ENCODE assay signal across 1 cellular context in the genomic region with DNA sequence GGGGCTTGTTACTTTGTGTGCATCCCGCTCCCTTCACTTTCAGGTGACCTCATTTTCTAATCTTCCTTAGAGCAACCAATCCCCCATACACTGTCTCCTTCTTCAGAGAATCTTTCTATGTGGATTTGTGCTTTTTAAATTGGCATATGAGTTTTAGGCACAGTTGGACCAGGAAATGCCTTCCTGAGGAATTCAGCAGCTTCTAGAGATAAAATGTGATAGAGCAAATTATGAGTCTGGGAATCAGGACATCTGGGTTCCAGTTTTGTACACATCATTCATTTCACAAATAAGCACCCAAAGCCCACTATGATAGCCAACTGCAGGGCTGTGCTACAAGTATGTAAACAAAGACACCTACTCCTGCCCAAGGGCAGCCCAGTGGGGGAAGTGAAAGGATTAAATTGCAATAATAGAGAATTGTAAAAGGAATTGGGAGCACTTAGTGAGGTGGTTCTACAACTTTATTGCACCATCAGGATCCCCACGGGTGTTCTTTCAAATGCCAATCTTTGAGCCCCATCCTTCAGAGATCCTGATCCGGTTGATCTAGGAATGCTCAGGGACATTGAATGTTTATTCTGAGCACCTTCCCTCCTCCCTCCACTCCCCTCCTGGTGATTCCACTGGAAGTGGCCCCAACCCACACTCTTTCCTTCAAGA.
TF ChIP-seq lines count a peak whose summit lies in the region.

No MANE protein-coding gene starts in this region.

TF ChIP-seq in HEK293, 187 proteins besides CTCF, POLR2A, EP300 and RAD21 (continued from another document and continues in another):
- TF ChIP-seq ZNF791 (tag by site-specific recombination; IDR thresholded peaks at IDR 0.05) (no peak), ZBTB48 (tag by site-specific recombination; IDR thresholded peaks at IDR 0.05) (no peak), ZNF274 (IDR thresholded peaks at IDR 0.05; ENCODE audit: low read length) (no peak), ZNF274 (tag by site-specific recombination; IDR thresholded peaks at IDR 0.05; ENCODE audit: borderline replicate concordance) (no peak), GLIS1 (tag by site-specific recombination; IDR thresholded peaks at IDR 0.05) (peak; percentile 92), ZNF777 (tag by site-specific recombination; IDR thresholded peaks at IDR 0.05; ENCODE audit: borderline replicate concordance) (no peak), GLIS2 (tag by site-specific recombination; IDR thresholded peaks at IDR 0.05) (no peak), ZNF174 (tag by site-specific recombination; IDR thresholded peaks at IDR 0.05) (no peak), ZNF768 (tag by site-specific recombination; IDR thresholded peaks at IDR 0.05) (no peak), ZBTB17 (tag by site-specific recombination; IDR thresholded peaks at IDR 0.05) (peak; percentile 51; the same call in 1 of the 2 replicates), ZBTB10 (tag by site-specific recombination; IDR thresholded peaks at IDR 0.05) (no peak), ZNF561 (tag by site-specific recombination; IDR thresholded peaks at IDR 0.05; ENCODE audit: borderline replicate concordance) (no peak), ZFP41 (tag by site-specific recombination; IDR thresholded peaks at IDR 0.05; ENCODE audit: borderline replicate concordance) (no peak), ATF2 (tag by site-specific recombination; IDR thresholded peaks at IDR 0.05; ENCODE audit: low read depth) (peak; percentile 51; the same call in 1 of the 2 replicates), WT1 (tag by site-specific recombination; IDR thresholded peaks at IDR 0.05) (peak; percentile 70), KLF16 (tag by site-specific recombination; IDR thresholded peaks at IDR 0.05) (no peak), SCRT2 (tag by site-specific recombination; IDR thresholded peaks at IDR 0.05) (peak; percentile 53; the same call in 1 of the 2 replicates), ZNF549 (tag by site-specific recombination; IDR thresholded peaks at IDR 0.05) (no peak), ZNF843 (tag by site-specific recombination; IDR thresholded peaks at IDR 0.05) (no peak; the same call in none of the 2 replicates), OVOL3 (tag by site-specific recombination; IDR thresholded peaks at IDR 0.05) (no peak), ZNF426 (tag by site-specific recombination; IDR thresholded peaks at IDR 0.05) (no peak), ZNF146 (tag by site-specific recombination; IDR thresholded peaks at IDR 0.05) (no peak), ZNF600 (tag by site-specific recombination; IDR thresholded peaks at IDR 0.05) (0 out of 2 replicates have a peak, but pooled peaks have one; percentile 44), ZNF169 (tag by site-specific recombination; IDR thresholded peaks at IDR 0.05) (no peak), HOXD13 (CRISPR knock-in tag; IDR thresholded peaks at IDR 0.05; ENCODE audit: borderline replicate concordance) (0 out of 2 replicates have a peak, but pooled peaks have one; percentile 43), ZNF404 (tag by site-specific recombination; IDR thresholded peaks at IDR 0.05) (no peak), ZNF292 (tag by site-specific recombination; IDR thresholded peaks at IDR 0.05; ENCODE audit: borderline replicate concordance, low read depth) (no peak), ZNF664 (tag by site-specific recombination; IDR thresholded peaks at IDR 0.05) (no peak), PRDM6 (tag by site-specific recombination; IDR thresholded peaks at IDR 0.05) (peak; percentile 73), ZNF558 (tag by site-specific recombination; IDR thresholded peaks at IDR 0.05) (no peak), ZBTB1 (tag by site-specific recombination; IDR thresholded peaks at IDR 0.05) (0 out of 2 replicates have a peak, but pooled peaks have one; percentile 7), ZNF37A (tag by site-specific recombination; IDR thresholded peaks at IDR 0.05) (no peak), ZIC2 (tag by site-specific recombination; IDR thresholded peaks at IDR 0.05) (peak; percentile 51), MYNN (tag by site-specific recombination; IDR thresholded peaks at IDR 0.05; ENCODE audit: borderline replicate concordance) (no peak), ZNF830 (tag by site-specific recombination; IDR thresholded peaks at IDR 0.05; ENCODE audit: low read depth) (no peak), SP7 (tag by site-specific recombination; IDR thresholded peaks at IDR 0.05) (peak; percentile 77; the same call in 1 of the 2 replicates), ZNF211 (tag by site-specific recombination; IDR thresholded peaks at IDR 0.05; ENCODE audit: low read depth) (no peak), ZNF366 (tag by site-specific recombination; conservative IDR thresholded peaks at IDR 0.05) (0 out of 2 replicates have a peak, but pooled peaks have one; percentile 8), FEZF1 (tag by site-specific recombination; IDR thresholded peaks at IDR 0.05) (peak; percentile 71), ZNF449 (tag by site-specific recombination; IDR thresholded peaks at IDR 0.05) (peak; percentile 54; the same call in 1 of the 2 replicates), ZNF423 (tag by site-specific recombination; IDR thresholded peaks at IDR 0.05) (peak; percentile 53), KLF9 (tag by site-specific recombination; IDR thresholded peaks at IDR 0.05; ENCODE audit: low read depth) (no peak), OSR2 (tag by site-specific recombination; IDR thresholded peaks at IDR 0.05) (peak; percentile 70; the same call in 1 of the 2 replicates), ZFHX2 (tag by site-specific recombination; conservative IDR thresholded peaks at IDR 0.05) (peak; percentile 81), PRDM1 (tag by site-specific recombination; IDR thresholded peaks at IDR 0.05) (0 out of 2 replicates have a peak, but pooled peaks have one; percentile 36)
- TF ChIP-seq, protein P1, sequence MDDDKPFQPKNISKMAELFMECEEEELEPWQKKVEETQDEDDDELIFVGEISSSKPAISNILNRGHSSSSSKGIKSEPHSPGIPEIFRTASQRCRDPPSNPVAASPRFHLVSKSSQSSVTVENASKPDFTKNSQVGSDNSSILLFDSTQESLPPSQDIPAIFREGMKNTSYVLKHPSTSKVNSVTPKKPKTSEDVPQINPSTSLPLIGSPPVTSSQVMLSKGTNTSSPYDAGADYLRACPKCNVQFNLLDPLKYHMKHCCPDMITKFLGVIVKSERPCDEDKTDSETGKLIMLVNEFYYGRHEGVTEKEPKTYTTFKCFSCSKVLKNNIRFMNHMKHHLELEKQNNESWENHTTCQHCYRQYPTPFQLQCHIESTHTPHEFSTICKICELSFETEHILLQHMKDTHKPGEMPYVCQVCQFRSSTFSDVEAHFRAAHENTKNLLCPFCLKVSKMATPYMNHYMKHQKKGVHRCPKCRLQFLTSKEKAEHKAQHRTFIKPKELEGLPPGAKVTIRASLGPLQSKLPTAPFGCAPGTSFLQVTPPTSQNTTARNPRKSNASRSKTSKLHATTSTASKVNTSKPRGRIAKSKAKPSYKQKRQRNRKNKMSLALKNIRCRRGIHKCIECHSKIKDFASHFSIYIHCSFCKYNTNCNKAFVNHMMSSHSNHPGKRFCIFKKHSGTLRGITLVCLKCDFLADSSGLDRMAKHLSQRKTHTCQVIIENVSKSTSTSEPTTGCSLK (tag by site-specific recombination; IDR thresholded peaks at IDR 0.05) = no peak
- TF ChIP-seq, protein P2, sequence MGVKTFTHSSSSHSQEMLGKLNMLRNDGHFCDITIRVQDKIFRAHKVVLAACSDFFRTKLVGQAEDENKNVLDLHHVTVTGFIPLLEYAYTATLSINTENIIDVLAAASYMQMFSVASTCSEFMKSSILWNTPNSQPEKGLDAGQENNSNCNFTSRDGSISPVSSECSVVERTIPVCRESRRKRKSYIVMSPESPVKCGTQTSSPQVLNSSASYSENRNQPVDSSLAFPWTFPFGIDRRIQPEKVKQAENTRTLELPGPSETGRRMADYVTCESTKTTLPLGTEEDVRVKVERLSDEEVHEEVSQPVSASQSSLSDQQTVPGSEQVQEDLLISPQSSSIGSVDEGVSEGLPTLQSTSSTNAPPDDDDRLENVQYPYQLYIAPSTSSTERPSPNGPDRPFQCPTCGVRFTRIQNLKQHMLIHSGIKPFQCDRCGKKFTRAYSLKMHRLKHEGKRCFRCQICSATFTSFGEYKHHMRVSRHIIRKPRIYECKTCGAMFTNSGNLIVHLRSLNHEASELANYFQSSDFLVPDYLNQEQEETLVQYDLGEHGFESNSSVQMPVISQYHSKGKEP (tag by site-specific recombination; IDR thresholded peaks at IDR 0.05) = peak; percentile 71; the same call in 1 of the 2 replicates
- TF ChIP-seq, protein P3, sequence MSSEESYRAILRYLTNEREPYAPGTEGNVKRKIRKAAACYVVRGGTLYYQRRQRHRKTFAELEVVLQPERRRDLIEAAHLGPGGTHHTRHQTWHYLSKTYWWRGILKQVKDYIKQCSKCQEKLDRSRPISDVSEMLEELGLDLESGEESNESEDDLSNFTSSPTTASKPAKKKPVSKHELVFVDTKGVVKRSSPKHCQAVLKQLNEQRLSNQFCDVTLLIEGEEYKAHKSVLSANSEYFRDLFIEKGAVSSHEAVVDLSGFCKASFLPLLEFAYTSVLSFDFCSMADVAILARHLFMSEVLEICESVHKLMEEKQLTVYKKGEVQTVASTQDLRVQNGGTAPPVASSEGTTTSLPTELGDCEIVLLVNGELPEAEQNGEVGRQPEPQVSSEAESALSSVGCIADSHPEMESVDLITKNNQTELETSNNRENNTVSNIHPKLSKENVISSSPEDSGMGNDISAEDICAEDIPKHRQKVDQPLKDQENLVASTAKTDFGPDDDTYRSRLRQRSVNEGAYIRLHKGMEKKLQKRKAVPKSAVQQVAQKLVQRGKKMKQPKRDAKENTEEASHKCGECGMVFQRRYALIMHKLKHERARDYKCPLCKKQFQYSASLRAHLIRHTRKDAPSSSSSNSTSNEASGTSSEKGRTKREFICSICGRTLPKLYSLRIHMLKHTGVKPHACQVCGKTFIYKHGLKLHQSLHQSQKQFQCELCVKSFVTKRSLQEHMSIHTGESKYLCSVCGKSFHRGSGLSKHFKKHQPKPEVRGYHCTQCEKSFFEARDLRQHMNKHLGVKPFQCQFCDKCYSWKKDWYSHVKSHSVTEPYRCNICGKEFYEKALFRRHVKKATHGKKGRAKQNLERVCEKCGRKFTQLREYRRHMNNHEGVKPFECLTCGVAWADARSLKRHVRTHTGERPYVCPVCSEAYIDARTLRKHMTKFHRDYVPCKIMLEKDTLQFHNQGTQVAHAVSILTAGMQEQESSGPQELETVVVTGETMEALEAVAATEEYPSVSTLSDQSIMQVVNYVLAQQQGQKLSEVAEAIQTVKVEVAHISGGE (tag by site-specific recombination; conservative IDR thresholded peaks at IDR 0.05; ENCODE audit: low read depth) = no peak
- TF ChIP-seq, protein P4, sequence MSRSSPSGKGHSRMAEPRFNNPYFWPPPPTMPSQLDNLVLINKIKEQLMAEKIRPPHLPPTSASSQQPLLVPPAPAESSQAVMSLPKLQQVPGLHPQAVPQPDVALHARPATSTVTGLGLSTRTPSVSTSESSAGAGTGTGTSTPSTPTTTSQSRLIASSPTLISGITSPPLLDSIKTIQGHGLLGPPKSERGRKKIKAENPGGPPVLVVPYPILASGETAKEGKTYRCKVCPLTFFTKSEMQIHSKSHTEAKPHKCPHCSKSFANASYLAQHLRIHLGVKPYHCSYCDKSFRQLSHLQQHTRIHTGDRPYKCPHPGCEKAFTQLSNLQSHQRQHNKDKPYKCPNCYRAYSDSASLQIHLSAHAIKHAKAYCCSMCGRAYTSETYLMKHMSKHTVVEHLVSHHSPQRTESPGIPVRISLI (tag by site-specific recombination; IDR thresholded peaks at IDR 0.05) = no peak
